In genomic region chr19:5780916-5781315, GRCh38 we compare ENCODE assay signal across 4 cellular contexts. TPM values are rescaled to one million over a fixed set of nuclear protein-coding genes. Genes with fewer than 3 reads are reported as not detected.
"Had no signal": no experiment of that assay in that cellular context is flagged by ENCODE, and none has a peak within 500 bp of the region (broad histone marks: within the 10 kb centered on the region; RNA-seq: fewer than 3 reads in every experiment).

No MANE protein-coding gene starts in this region.

RNA-seq across cellular contexts. Expression of gene NRTN, which starts 24.0 kb away (rescaled TPM):
- total RNA-seq: LHCN-M2 had no signal

RNA-seq across cellular contexts. Expression of gene FUT6, which starts 58.6 kb away (rescaled TPM):
- total RNA-seq: LHCN-M2, M059J, MCF 10A, NCI-H460 had no signal
